Comparison of ENCODE assay signal across 7 cellular contexts in the genomic region with DNA sequence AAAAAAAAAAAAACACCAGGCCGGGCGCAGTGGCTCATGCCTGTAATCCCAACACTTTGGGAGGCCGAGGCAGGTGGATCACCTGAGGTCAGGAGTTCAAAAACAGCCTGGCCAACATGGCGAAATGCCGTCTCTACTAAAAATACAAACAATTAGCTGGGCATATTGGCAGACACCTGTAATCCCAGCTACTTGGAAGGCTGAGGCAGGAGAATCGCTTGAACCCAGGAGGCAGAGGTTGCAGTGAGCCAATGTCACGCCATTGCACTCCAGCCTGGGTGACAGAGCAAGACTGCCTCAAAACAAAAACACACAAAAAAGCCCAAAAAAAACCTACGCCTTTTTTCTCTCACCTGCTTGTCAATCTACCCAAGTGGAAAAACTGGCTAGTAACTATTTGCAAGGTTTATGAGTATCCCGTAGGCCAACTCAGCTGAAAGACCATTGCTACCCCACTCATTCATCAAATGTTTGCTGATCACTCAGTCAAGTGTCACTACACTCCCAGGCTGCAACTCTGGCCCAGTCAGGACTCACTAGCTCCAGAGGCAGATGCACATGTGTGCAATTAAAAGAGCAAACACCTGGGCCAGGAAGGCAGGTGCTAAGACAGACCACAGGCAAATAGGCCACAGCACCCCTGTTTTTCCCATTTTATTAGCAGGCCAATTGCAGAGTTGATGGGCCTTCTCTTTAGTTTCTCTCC. TPM values are rescaled to one million over a fixed set of nuclear protein-coding genes. Genes with fewer than 3 reads are reported as not detected.
A peak's percentile ranks its signal among the peaks of the same experiment; 100 is the strongest.
DNase-seq lines count a peak whose midpoint lies in the region; ATAC-seq, FAIRE-seq and TF ChIP-seq lines count a peak whose summit lies in the region.

No MANE protein-coding gene starts in this region.

- H3K36me3 ChIP-seq in HUES6 (ENCODE audit: control insufficient read depth, insufficient read depth, low read length): no peaks in the 10 kb centered on the region
- H3K36me3 ChIP-seq in fibroblast of lung (ENCODE audit: control insufficient read depth, insufficient read depth, low read length): peaks cover 7% of the 10 kb centered on the region

- CTCF ChIA-PET in RWPE1 (lab: Yijun Ruan, JAX): interaction anchor here (0.5 to 14.7 kb wide), 5 partner anchors 16 to 70 kb away, joined by 4 to 464 read pairs (median 5); no protein-coding TSS in a partner anchor

- H3K36me3 Mint-ChIP-seq in stimulated activated effector memory CD8-positive, alpha-beta T cell treated with anti-CD3 and anti-CD28 coated beads, Interleukin-12 subunit alpha, Interleukin-12 subunit beta, amount 100 ng/mL, for 72 hours: peaks cover 5% of the 10 kb centered on the region

- peak overlapping the region; percentile 60; the same call in 1 of the 2 replicates for H3K4me3 ChIP-seq in HUES6 (ENCODE audit: low read depth, low read length)
- H3K4me3 ChIP-seq in fibroblast of lung (replicated peaks in 1 of 4; ENCODE audit: control extremely low read depth in 1 of 4, insufficient read depth in 1 of 4, low read depth in 3 of 4, low read length in 4 of 4): peak overlapping the region; percentile 70 to 85 (median 80)

- no peak overlapping the region for H3K27ac ChIP-seq in HUES6 (ENCODE audit: low read depth, low read length)
- peak overlapping the region; percentile 92 for H3K27ac ChIP-seq in RWPE1
- peak overlapping the region; percentile 95 for H3K27ac ChIP-seq in fibroblast of lung (ENCODE audit: insufficient read depth, low read length)

- DNase-seq in RWPE1 (ENCODE audit: low spot score) (no peak), fibroblast of lung (ENCODE audit: low read depth in 2 of 2) (no peak), D341Med (ENCODE audit: low spot score) (no peak), urothelium cell line (ENCODE audit: low spot score) (no peak)
- DNase-seq in stimulated activated effector memory CD8-positive, alpha-beta T cell treated with anti-CD3 and anti-CD28 coated beads, Interleukin-12 subunit alpha, Interleukin-12 subunit beta, amount 100 ng/mL, for 72 hours (ENCODE audit: low spot score in 2 of 2): no peak

- no peak for ATAC-seq in stimulated activated effector memory CD8-positive, alpha-beta T cell treated with anti-CD3 and anti-CD28 coated beads, Interleukin-12 subunit alpha, Interleukin-12 subunit beta, amount 100 ng/mL, for 72 hours
- no peak for ATAC-seq in GM18511 (IDR thresholded peaks at IDR 0.05; ENCODE audit: unreplicated experiment)

- H3K27me3 ChIP-seq in HUES6 (ENCODE audit: control insufficient read depth, insufficient read depth, low read length): peaks cover 19% of the 10 kb centered on the region
- no peaks in the 10 kb centered on the region for H3K27me3 ChIP-seq in fibroblast of lung (ENCODE audit: control insufficient read depth, insufficient read depth, low read length)

- no peak for TF ChIP-seq CTCF in RWPE1 (conservative IDR thresholded peaks at IDR 0.05; ENCODE audit: low read depth)
- no peak for TF ChIP-seq CTCF in fibroblast of lung (conservative IDR thresholded peaks at IDR 0.05 in 1 of 2, IDR thresholded peaks at IDR 0.05 in 1 of 2; ENCODE audit: low read depth in 1 of 2, low read length in 2 of 2)

- H3K4me1 ChIP-seq in HUES6 (ENCODE audit: control insufficient read depth, insufficient read depth, low read length) (peaks cover 61% of the 10 kb centered on the region), fibroblast of lung (ENCODE audit: control insufficient read depth, extremely low read depth, insufficient read depth, low read length) (peaks cover 42% of the 10 kb centered on the region)

- H3K9ac ChIP-seq in HUES6 (ENCODE audit: low read length): peak overlapping the region; percentile 78
- peak overlapping the region; percentile 59 for H3K9ac ChIP-seq in fibroblast of lung (ENCODE audit: insufficient read depth, low read length)

- no peak overlapping the region for H2AFZ ChIP-seq in fibroblast of lung (ENCODE audit: low read length)

- H3K4me1 Mint-ChIP-seq in stimulated activated effector memory CD8-positive, alpha-beta T cell treated with anti-CD3 and anti-CD28 coated beads, Interleukin-12 subunit alpha, Interleukin-12 subunit beta, amount 100 ng/mL, for 72 hours: peaks cover 40% of the 10 kb centered on the region

- peak overlapping the region; percentile 83 for H3K4me3 Mint-ChIP-seq in stimulated activated effector memory CD8-positive, alpha-beta T cell treated with anti-CD3 and anti-CD28 coated beads, Interleukin-12 subunit alpha, Interleukin-12 subunit beta, amount 100 ng/mL, for 72 hours

- POLR2A ChIA-PET in RWPE1 (lab: Yijun Ruan, JAX; ENCODE audit: low non-redundant PET): interaction anchor here (0.7 to 1.8 kb wide), 5 partner anchors 9 to 238 kb away, joined by 3 to 6 read pairs (median 4); no protein-coding TSS in a partner anchor

- H3K27ac Mint-ChIP-seq in stimulated activated effector memory CD8-positive, alpha-beta T cell treated with anti-CD3 and anti-CD28 coated beads, Interleukin-12 subunit alpha, Interleukin-12 subunit beta, amount 100 ng/mL, for 72 hours: peak overlapping the region; percentile 85

- no peaks in the 10 kb centered on the region for H4K20me1 ChIP-seq in fibroblast of lung (ENCODE audit: control insufficient read depth, extremely low read depth, insufficient read depth, low read length)

- H3K9me3 Mint-ChIP-seq in stimulated activated effector memory CD8-positive, alpha-beta T cell treated with anti-CD3 and anti-CD28 coated beads, Interleukin-12 subunit alpha, Interleukin-12 subunit beta, amount 100 ng/mL, for 72 hours: no peaks in the 10 kb centered on the region

- peak overlapping the region; percentile 65 for H3K4me2 ChIP-seq in fibroblast of lung (ENCODE audit: extremely low read depth, insufficient read depth, low read length)

- FAIRE-seq in urothelium cell line (lab: Jason Lieb, UNC): no peak

- H3K9me3 ChIP-seq in HUES6 (ENCODE audit: control insufficient read depth, insufficient read depth, low read depth, low read length) (no peaks in the 10 kb centered on the region), fibroblast of lung (ENCODE audit: control insufficient read depth, insufficient read depth, low read depth, low read length) (no peaks in the 10 kb centered on the region)

- peaks cover 63% of the 10 kb centered on the region for H3K79me2 ChIP-seq in fibroblast of lung (ENCODE audit: control insufficient read depth, insufficient read depth, low read length)

RNA-seq across cellular contexts. Expression of gene CSRP1, which starts 2.0 kb away (rescaled TPM):
- total RNA-seq in fibroblast of lung: 158 and 195 TPM in 2 replicates
- 438 and 1,081 TPM in 2 replicates for polyA plus RNA-seq in fibroblast of lung
- 450 and 1,109 TPM in 2 replicates for polyA plus RNA-seq in fibroblast of lung (2012)
- 886 and 2,174 TPM in 2 replicates for polyA minus RNA-seq in fibroblast of lung (ENCODE audit: low replicate concordance)

RNA-seq across cellular contexts. Expression of gene NAV1, which starts 34.0 kb away (rescaled TPM):
- total RNA-seq in fibroblast of lung: 7.2 and 19.8 TPM in 2 replicates
- polyA plus RNA-seq in fibroblast of lung: 64.0 and 66.5 TPM in 2 replicates
- polyA plus RNA-seq in fibroblast of lung (2012): 65.3 and 96.6 TPM in 2 replicates
- polyA minus RNA-seq in fibroblast of lung (ENCODE audit: low replicate concordance): 355 and 377 TPM in 2 replicates

RNA-seq across cellular contexts. Expression of gene PHLDA3, which starts 36.0 kb away (rescaled TPM):
- 138 and 141 TPM in 2 replicates for total RNA-seq in fibroblast of lung
- polyA plus RNA-seq in fibroblast of lung: 25.9 and 26.5 TPM in 2 replicates
- polyA plus RNA-seq in fibroblast of lung (2012): 57.8 and 74.3 TPM in 2 replicates
- 18.9 and 32.3 TPM in 2 replicates for polyA minus RNA-seq in fibroblast of lung (ENCODE audit: low replicate concordance)
